ENCODE assay signal across 8 cellular contexts in genomic region chr2:128472789-128473174, GRCh38.
A peak's percentile ranks its signal among the peaks of the same experiment; 100 is the strongest.
DNase-seq lines count a peak whose midpoint lies in the region; ATAC-seq and TF ChIP-seq lines count a peak whose summit lies in the region.

No MANE protein-coding gene starts in this region.

- H3K4me3 ChIP-seq in skeletal muscle cell (ENCODE audit: low read depth, low read length) = no peak overlapping the region

- no peak overlapping the region for H3K4me3 Mint-ChIP-seq in activated T-cell treated with anti-CD3 and anti-CD28 coated beads, Interleukin-2, amount 50 U/mL, for 24 hours
- no peak overlapping the region for H3K4me3 Mint-ChIP-seq in HFFc6

- peaks cover 23% of the 10 kb centered on the region for H3K9me3 Mint-ChIP-seq in activated T-cell treated with anti-CD3 and anti-CD28 coated beads, Interleukin-2, amount 50 U/mL, for 24 hours
- peaks cover 41% of the 10 kb centered on the region for H3K9me3 Mint-ChIP-seq in HFFc6

- TF ChIP-seq CTCF in HFFc6 (IDR thresholded peaks at IDR 0.05) = no peak

- H3K36me3 Mint-ChIP-seq in activated T-cell treated with anti-CD3 and anti-CD28 coated beads, Interleukin-2, amount 50 U/mL, for 24 hours (ENCODE audit: low read depth) = peaks cover 3% of the 10 kb centered on the region
- peaks cover 21% of the 10 kb centered on the region; the same call in 1 of the 2 replicates for H3K36me3 Mint-ChIP-seq in HFFc6 (ENCODE audit: low read depth)

- peaks cover 9% of the 10 kb centered on the region for H3K4me1 Mint-ChIP-seq in activated T-cell treated with anti-CD3 and anti-CD28 coated beads, Interleukin-2, amount 50 U/mL, for 24 hours (ENCODE audit: low read depth)
- peaks cover 12% of the 10 kb centered on the region for H3K4me1 Mint-ChIP-seq in HFFc6 (ENCODE audit: low read depth)

- DNase-seq in GM19238 (ENCODE audit: insufficient read length, low spot score) (peak; percentile 25), cerebellum (ENCODE audit: low spot score) (peak; percentile 35), skeletal muscle cell (ENCODE audit: low read depth) (peak; percentile 4), putamen (ENCODE audit: low spot score) (no peak), GOT3 (lab: John Stamatoyannopoulos, UW) (no peak), HFFc6 (no peak)
- DNase-seq in activated T-cell treated with anti-CD3 and anti-CD28 coated beads, Interleukin-2, amount 50 U/mL, for 24 hours = no peak

- peaks cover 43% of the 10 kb centered on the region for H3K27me3 Mint-ChIP-seq in activated T-cell treated with anti-CD3 and anti-CD28 coated beads, Interleukin-2, amount 50 U/mL, for 24 hours
- peaks cover 4% of the 10 kb centered on the region for H3K27me3 Mint-ChIP-seq in HFFc6 (ENCODE audit: insufficient read depth)

- ATAC-seq in HG03066 (IDR thresholded peaks at IDR 0.05; ENCODE audit: low read depth, unreplicated experiment) = peak; percentile 33

- no peak overlapping the region for H3K27ac Mint-ChIP-seq in activated T-cell treated with anti-CD3 and anti-CD28 coated beads, Interleukin-2, amount 50 U/mL, for 24 hours
- no peak overlapping the region for H3K27ac Mint-ChIP-seq in HFFc6

Comparison
In these comparisons a context has a peak if more than half of its experiments do, and no peak if none do; other contexts are left out.
1. DNase-seq: peak in GM19238 (single experiment), cerebellum (single experiment) and skeletal muscle cell (single experiment); none in activated T-cell treated with anti-CD3 and anti-CD28 coated beads, Interleukin-2, amount 50 U/mL, for 24 hours (single experiment), putamen (single experiment), GOT3 (single experiment) and HFFc6 (single experiment).